Comparison of ENCODE assay signal across 9 cellular contexts in the genomic region with DNA sequence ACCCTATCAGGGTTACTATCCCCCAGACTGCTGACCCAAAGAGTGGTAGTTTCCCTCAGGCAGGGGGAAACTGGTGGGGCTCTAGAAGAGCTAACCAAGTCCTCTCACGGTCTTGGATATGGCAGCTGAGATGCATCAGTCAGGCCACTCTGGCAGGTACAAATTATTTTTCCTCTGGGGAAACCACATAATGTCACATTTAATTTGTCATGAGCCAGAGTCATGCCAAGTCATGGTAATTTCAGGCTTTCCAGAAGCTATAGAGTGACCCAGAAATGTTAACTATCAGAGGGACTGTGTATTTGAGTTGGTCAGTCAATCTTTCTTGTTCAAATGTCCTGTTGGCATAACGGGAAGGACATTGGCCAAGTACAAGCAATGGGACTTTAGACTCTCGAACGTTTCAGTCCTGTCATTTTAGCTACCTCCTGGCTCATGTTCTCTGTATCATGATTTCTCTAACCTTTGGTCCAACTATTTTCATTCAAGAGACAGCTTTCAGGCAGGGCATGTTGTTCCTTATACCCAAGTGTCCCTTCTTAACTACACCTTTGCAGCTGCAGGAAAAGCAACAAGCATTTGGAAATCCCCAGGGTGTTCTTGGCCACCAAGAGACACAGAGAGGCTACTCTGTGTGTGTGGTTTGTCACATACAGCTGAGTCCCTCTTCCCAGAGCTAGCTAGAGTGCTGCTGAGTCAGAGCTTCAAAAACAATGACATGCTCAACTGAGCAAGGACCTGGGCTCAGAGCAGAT.
DNase-seq lines count a peak whose midpoint lies in the region; ATAC-seq, FAIRE-seq and TF ChIP-seq lines count a peak whose summit lies in the region.
"Had no signal": no experiment of that assay in that cellular context is flagged by ENCODE, and none has a peak within 500 bp of the region (broad histone marks: within the 10 kb centered on the region; RNA-seq: fewer than 3 reads in every experiment).

No MANE protein-coding gene starts in this region.

- no peak for TF ChIP-seq CTCF in esophagus squamous epithelium (IDR thresholded peaks at IDR 0.05)

- no peak overlapping the region for H3K4me3 ChIP-seq in mesenchymal stem cell (ENCODE audit: insufficient read depth in 1 of 2, low read depth in 1 of 2, low read length in 2 of 2)
- H3K4me3 ChIP-seq in esophagus squamous epithelium = no peak overlapping the region

- peak overlapping the region; percentile 61 for H2AK5ac ChIP-seq in mesenchymal stem cell (ENCODE audit: low read length, severe bottlenecking)

- H3K9ac ChIP-seq in mesenchymal stem cell (ENCODE audit: low read length) = no peak overlapping the region

- H4K91ac ChIP-seq in mesenchymal stem cell (ENCODE audit: low read length) = no peak overlapping the region

- no peak overlapping the region for H2BK12ac ChIP-seq in mesenchymal stem cell (ENCODE audit: low read length in 2 of 2)

- no peak overlapping the region for H2BK5ac ChIP-seq in mesenchymal stem cell (ENCODE audit: low read depth, low read length, poor library complexity, severe bottlenecking)

- no peak overlapping the region for H2BK120ac ChIP-seq in mesenchymal stem cell (ENCODE audit: low read depth, low read length)

- no peak overlapping the region for H2AFZ ChIP-seq in mesenchymal stem cell (ENCODE audit: low read depth, low read length)

- ATAC-seq in GM18873 (IDR thresholded peaks at IDR 0.05; ENCODE audit: low FRiP score, unreplicated experiment) (peak; percentile 70), HG02610 (IDR thresholded peaks at IDR 0.05; ENCODE audit: unreplicated experiment) (peak; percentile 89), SK-N-SH treated with all-trans-retinoic acid at 6 μM for 48 hours (peak; percentile 48; the same call in 1 of the 3 replicates)

- H3K36me3 ChIP-seq in mesenchymal stem cell (ENCODE audit: control insufficient read depth in 1 of 2, insufficient read depth in 2 of 2, low read depth in 1 of 2, low read length in 2 of 2) = peaks cover 3 to 6% of the 10 kb centered on the region in 2 experiments
- H3K36me3 ChIP-seq in esophagus squamous epithelium = peaks cover 0 to 11% (median 0%) of the 10 kb centered on the region in 3 donors

- H3K23ac ChIP-seq in mesenchymal stem cell (ENCODE audit: low read length in 2 of 2) = no peak overlapping the region

- 95% methylated on average over 4 of the region's 4 CpGs for WGBS in mesenchymal stem cell
- WGBS in esophagus squamous epithelium, 2 donors = 71 to 87% methylated on average over 4 of the region's 4 CpGs

- H4K8ac ChIP-seq in mesenchymal stem cell (ENCODE audit: low read length) = peak overlapping the region; percentile 9

- H3K14ac ChIP-seq in mesenchymal stem cell (ENCODE audit: low read length in 2 of 2) = no peak overlapping the region

- no peak overlapping the region for H3K4me2 ChIP-seq in mesenchymal stem cell (ENCODE audit: low read length, poor library complexity, severe bottlenecking)

- DNase-seq in mesenchymal stem cell (peak; percentile 36), urothelium cell line (ENCODE audit: low spot score) (no peak), esophagus squamous epithelium (lab: John Stamatoyannopoulos, UW) (no peak), NCI-H526 treated with DMSO at 0.1 percent for 48 hours (lab: John Stamatoyannopoulos, UW) (no peak)
- no peak for DNase-seq in activated CD4-positive, CD25-positive, alpha-beta regulatory T cell treated with anti-CD3 and anti-CD28 coated beads, Interleukin-2, amount 50 U/mL, for 72 hours

- H3K9me3 ChIP-seq in mesenchymal stem cell (ENCODE audit: control insufficient read depth, low read length) = no peaks in the 10 kb centered on the region
- no peaks in the 10 kb centered on the region for H3K9me3 ChIP-seq in esophagus squamous epithelium

- H2BK15ac ChIP-seq in mesenchymal stem cell (ENCODE audit: low read depth, poor library complexity, severe bottlenecking) = no peak overlapping the region

- peaks cover 5% of the 10 kb centered on the region for H3K79me1 ChIP-seq in mesenchymal stem cell (replicated peaks; ENCODE audit: low read length, poor library complexity, severe bottlenecking)

- no peak for TF ChIP-seq POLR2A in esophagus squamous epithelium (IDR thresholded peaks at IDR 0.05)

- no peak overlapping the region for H3K27ac ChIP-seq in mesenchymal stem cell (ENCODE audit: low read length, poor library complexity, severe bottlenecking)
- no peak overlapping the region for H3K27ac ChIP-seq in esophagus squamous epithelium
- H3K27ac ChIP-seq: epithelial cell of prostate had no signal

- intact Hi-C loops in esophagus squamous epithelium (cut with DNase I) = loop anchor here (10.0 kb wide), 1 partner anchor 160 kb away; no protein-coding TSS in a partner anchor

- H3K4me1 ChIP-seq in mesenchymal stem cell (ENCODE audit: control insufficient read depth, insufficient read depth, low read depth, low read length) (peaks cover 2% of the 10 kb centered on the region), esophagus squamous epithelium (peaks cover 0 to 39% (median 4%) of the 10 kb centered on the region in 3 donors)

- H3K18ac ChIP-seq in mesenchymal stem cell (ENCODE audit: low read depth in 1 of 2, low read length in 2 of 2) = no peak overlapping the region

- FAIRE-seq in urothelium cell line (lab: Jason Lieb, UNC) = no peak

- H3K27me3 ChIP-seq in mesenchymal stem cell (ENCODE audit: control insufficient read depth in 1 of 2, insufficient read depth in 1 of 2, low read length in 2 of 2) (no peaks in the 10 kb centered on the region), esophagus squamous epithelium (no peaks in the 10 kb centered on the region)

- H3K4ac ChIP-seq in mesenchymal stem cell (ENCODE audit: low read depth in 1 of 2, low read length in 2 of 2) = no peak overlapping the region

TF ChIP-seq in SK-N-SH treated with all-trans-retinoic acid at 6 μM for 48 hours, 23 proteins besides CTCF, POLR2A, EP300 and RAD21:
- no peak for TF ChIP-seq ESRRG (CRISPR knock-in tag; IDR thresholded peaks at IDR 0.05)
- TF ChIP-seq, protein P1, sequence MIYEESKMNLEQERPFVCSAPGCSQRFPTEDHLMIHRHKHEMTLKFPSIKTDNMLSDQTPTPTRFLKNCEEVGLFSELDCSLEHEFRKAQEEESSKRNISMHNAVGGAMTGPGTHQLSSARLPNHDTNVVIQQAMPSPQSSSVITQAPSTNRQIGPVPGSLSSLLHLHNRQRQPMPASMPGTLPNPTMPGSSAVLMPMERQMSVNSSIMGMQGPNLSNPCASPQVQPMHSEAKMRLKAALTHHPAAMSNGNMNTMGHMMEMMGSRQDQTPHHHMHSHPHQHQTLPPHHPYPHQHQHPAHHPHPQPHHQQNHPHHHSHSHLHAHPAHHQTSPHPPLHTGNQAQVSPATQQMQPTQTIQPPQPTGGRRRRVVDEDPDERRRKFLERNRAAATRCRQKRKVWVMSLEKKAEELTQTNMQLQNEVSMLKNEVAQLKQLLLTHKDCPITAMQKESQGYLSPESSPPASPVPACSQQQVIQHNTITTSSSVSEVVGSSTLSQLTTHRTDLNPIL (CRISPR knock-in tag; IDR thresholded peaks at IDR 0.05; ENCODE audit: low read depth) = no peak
- TF ChIP-seq SNAI2 (CRISPR knock-in tag; IDR thresholded peaks at IDR 0.05) = no peak
- TF ChIP-seq, protein P2, sequence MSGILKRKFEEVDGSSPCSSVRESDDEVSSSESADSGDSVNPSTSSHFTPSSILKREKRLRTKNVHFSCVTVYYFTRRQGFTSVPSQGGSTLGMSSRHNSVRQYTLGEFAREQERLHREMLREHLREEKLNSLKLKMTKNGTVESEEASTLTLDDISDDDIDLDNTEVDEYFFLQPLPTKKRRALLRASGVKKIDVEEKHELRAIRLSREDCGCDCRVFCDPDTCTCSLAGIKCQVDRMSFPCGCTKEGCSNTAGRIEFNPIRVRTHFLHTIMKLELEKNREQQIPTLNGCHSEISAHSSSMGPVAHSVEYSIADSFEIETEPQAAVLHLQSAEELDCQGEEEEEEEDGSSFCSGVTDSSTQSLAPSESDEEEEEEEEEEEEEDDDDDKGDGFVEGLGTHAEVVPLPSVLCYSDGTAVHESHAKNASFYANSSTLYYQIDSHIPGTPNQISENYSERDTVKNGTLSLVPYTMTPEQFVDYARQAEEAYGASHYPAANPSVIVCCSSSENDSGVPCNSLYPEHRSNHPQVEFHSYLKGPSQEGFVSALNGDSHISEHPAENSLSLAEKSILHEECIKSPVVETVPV (CRISPR knock-in tag; IDR thresholded peaks at IDR 0.05) = no peak
- no peak for TF ChIP-seq CSDC2 (CRISPR knock-in tag; IDR thresholded peaks at IDR 0.05)
- TF ChIP-seq, protein P3, sequence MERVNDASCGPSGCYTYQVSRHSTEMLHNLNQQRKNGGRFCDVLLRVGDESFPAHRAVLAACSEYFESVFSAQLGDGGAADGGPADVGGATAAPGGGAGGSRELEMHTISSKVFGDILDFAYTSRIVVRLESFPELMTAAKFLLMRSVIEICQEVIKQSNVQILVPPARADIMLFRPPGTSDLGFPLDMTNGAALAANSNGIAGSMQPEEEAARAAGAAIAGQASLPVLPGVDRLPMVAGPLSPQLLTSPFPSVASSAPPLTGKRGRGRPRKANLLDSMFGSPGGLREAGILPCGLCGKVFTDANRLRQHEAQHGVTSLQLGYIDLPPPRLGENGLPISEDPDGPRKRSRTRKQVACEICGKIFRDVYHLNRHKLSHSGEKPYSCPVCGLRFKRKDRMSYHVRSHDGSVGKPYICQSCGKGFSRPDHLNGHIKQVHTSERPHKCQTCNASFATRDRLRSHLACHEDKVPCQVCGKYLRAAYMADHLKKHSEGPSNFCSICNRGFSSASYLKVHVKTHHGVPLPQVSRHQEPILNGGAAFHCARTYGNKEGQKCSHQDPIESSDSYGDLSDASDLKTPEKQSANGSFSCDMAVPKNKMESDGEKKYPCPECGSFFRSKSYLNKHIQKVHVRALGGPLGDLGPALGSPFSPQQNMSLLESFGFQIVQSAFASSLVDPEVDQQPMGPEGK (CRISPR knock-in tag; IDR thresholded peaks at IDR 0.05; ENCODE audit: borderline replicate concordance) = no peak
- no peak for TF ChIP-seq OSR1 (CRISPR knock-in tag; IDR thresholded peaks at IDR 0.05)
- no peak for TF ChIP-seq ZNF8 (CRISPR knock-in tag; IDR thresholded peaks at IDR 0.05)
- TF ChIP-seq ARNTL (CRISPR knock-in tag; IDR thresholded peaks at IDR 0.05; ENCODE audit: borderline replicate concordance, low read depth) = no peak
- no peak for TF ChIP-seq ZC3H10 (CRISPR knock-in tag; IDR thresholded peaks at IDR 0.05)
- no peak for TF ChIP-seq GLIS3 (CRISPR knock-in tag; IDR thresholded peaks at IDR 0.05)
- TF ChIP-seq ZNF70 (CRISPR knock-in tag; IDR thresholded peaks at IDR 0.05) = no peak
- TF ChIP-seq PPARA (CRISPR knock-in tag; IDR thresholded peaks at IDR 0.05; ENCODE audit: borderline replicate concordance) = no peak
- TF ChIP-seq ZFP30 (CRISPR knock-in tag; IDR thresholded peaks at IDR 0.05) = no peak
- TF ChIP-seq ISL1 (CRISPR knock-in tag; IDR thresholded peaks at IDR 0.05) = no peak
- TF ChIP-seq TOX (CRISPR knock-in tag; IDR thresholded peaks at IDR 0.05; ENCODE audit: borderline replicate concordance) = no peak
- no peak for TF ChIP-seq BACH2 (CRISPR knock-in tag; IDR thresholded peaks at IDR 0.05; ENCODE audit: borderline replicate concordance)
